ENCODE assay signal across 13 cellular contexts in genomic region chr3:151112731-151113130, GRCh38.
"Had no signal": no experiment of that assay in that cellular context is flagged by ENCODE, and none has a peak within 500 bp of the region (broad histone marks: within the 10 kb centered on the region; RNA-seq: fewer than 3 reads in every experiment).

No MANE protein-coding gene starts in this region.

- H3K4me1 Mint-ChIP-seq: naive B cell had no signal

- H3K9me3 Mint-ChIP-seq: naive B cell had no signal

- H3K27ac Mint-ChIP-seq: naive B cell had no signal

- H3K36me3 Mint-ChIP-seq: naive B cell had no signal

- ATAC-seq: gastrocnemius medialis; heart right ventricle; stimulated activated naive CD8-positive, alpha-beta T cell treated with anti-CD3 and anti-CD28 coated beads, Interleukin-15, Interleukin-2, amounts not matched to agents 100 U/mL and 50 U/mL, for 24 hours had no signal

- DNase-seq: effector memory CD4-positive, alpha-beta T cell; gastrocnemius medialis; heart right ventricle; hypothalamus; kidney glomerular epithelial cell; naive B cell; posterior cingulate gyrus; sigmoid colon; stimulated activated CD4-positive, alpha-beta T cell treated with anti-CD3 and anti-CD28 coated beads, Interleukin-2, amount 100 ng/mL, for 24 hours; stimulated activated naive CD8-positive, alpha-beta T cell treated with anti-CD3 and anti-CD28 coated beads, Interleukin-15, Interleukin-2, amounts not matched to agents 100 U/mL and 50 U/mL, for 24 hours; thyroid gland; upper lobe of left lung; uterus had no signal
